In the genomic region with DNA sequence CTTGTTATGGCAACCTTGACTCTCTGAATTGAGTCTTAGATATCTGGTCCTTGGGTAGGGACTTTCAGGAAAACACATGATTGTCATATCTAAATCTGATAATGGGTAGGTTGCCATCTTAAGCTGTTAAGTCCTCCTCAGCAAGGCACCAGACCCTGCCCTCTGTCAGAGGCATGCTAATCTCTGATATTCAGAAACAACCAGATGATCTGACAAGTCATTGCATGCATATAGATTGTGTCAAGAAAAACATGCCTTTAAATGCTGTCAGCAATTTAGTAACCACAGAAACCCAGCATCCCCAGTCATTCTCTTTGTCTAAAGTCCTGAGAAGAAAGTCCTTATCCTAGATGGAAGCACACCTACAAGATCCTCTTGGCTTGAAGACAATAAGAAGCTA, we compare ENCODE assay signal across 39 cellular contexts.
"Had no signal": no experiment of that assay in that cellular context is flagged by ENCODE, and none has a peak within 500 bp of the region (broad histone marks: within the 10 kb centered on the region; RNA-seq: fewer than 3 reads in every experiment).

No MANE protein-coding gene starts in this region.

- H3K27ac Mint-ChIP-seq: activated CD4-positive, alpha-beta memory T cell treated with anti-CD3 and anti-CD28 coated beads, Interleukin-2, amount 10 ng/mL, durations not matched to agents 7 days and 5 days; activated CD8-positive, alpha-beta memory T cell treated with anti-CD3 and anti-CD28 coated beads, Interleukin-2, amount 10 ng/mL, durations not matched to agents 7 days and 5 days; activated naive CD4-positive, alpha-beta T cell treated with anti-CD3 and anti-CD28 coated beads, Interleukin-2, amount 10 ng/mL, durations not matched to agents 7 days and 5 days; activated naive CD8-positive, alpha-beta T cell; activated naive CD8-positive, alpha-beta T cell treated with anti-CD3 and anti-CD28 coated beads, Interleukin-2, amount 50 U/mL, for 24 hours; brain had no signal

- DNase-seq: activated CD4-positive, alpha-beta memory T cell treated with anti-CD3 and anti-CD28 coated beads, Interleukin-2, amount 10 ng/mL, durations not matched to agents 7 days and 5 days; activated CD4-positive, alpha-beta T cell treated with anti-CD3 and anti-CD28 coated beads for 1 hour; activated CD4-positive, alpha-beta T cell treated with anti-CD3 and anti-CD28 coated beads for 48 hours; activated CD4-positive, CD25-positive, alpha-beta regulatory T cell; activated CD8-positive, alpha-beta memory T cell treated with anti-CD3 and anti-CD28 coated beads for 24 hours; activated CD8-positive, alpha-beta memory T cell treated with anti-CD3 and anti-CD28 coated beads, Interleukin-2, amount 10 ng/mL, durations not matched to agents 7 days and 5 days; activated CD8-positive, alpha-beta memory T cell treated with anti-CD3 and anti-CD28 coated beads, Interleukin-2, amount 50 U/mL, for 48 hours; activated effector memory CD4-positive, alpha-beta T cell treated with Interleukin-2 at 50 U/mL for 16 hours; activated naive CD4-positive, alpha-beta T cell treated with anti-CD3 and anti-CD28 coated beads, Interleukin-2, amount 10 ng/mL, durations not matched to agents 7 days and 5 days; activated naive CD8-positive, alpha-beta T cell treated with anti-CD3 and anti-CD28 coated beads, Interleukin-2, amount 50 U/mL, for 24 hours; activated T-cell treated with anti-CD3 and anti-CD28 coated beads, Interleukin-2, amount 50 U/mL, for 48 hours; anterior cingulate cortex; Kasumi-1; KG1; MM.1S; MV-4-11; NCI-H1092; NCI-H1436 treated with DMSO at 0.1 percent for 48 hours; NCI-H1694 treated with DMSO at 0.1 percent for 48 hours; NCI-H2029; NCI-H2171 treated with DMSO at 0.1 percent for 48 hours; NCI-H2227 treated with DMSO at 0.1 percent for 48 hours; NCI-H446; NCI-H510A treated with DMSO at 0.1 percent for 48 hours; NCI-H526 treated with DMSO at 0.1 percent for 48 hours; NCI-H774; PC-3; Peyer's patch; Right ventricle myocardium superior; RPMI8226; SW 1271; T-helper 1 cell; T-helper 2 cell; T-helper 9 cell had no signal

- H3K4me3 Mint-ChIP-seq: activated CD4-positive, alpha-beta memory T cell treated with anti-CD3 and anti-CD28 coated beads, Interleukin-2, amount 10 ng/mL, durations not matched to agents 7 days and 5 days; activated CD8-positive, alpha-beta memory T cell treated with anti-CD3 and anti-CD28 coated beads, Interleukin-2, amount 10 ng/mL, durations not matched to agents 7 days and 5 days; activated naive CD4-positive, alpha-beta T cell treated with anti-CD3 and anti-CD28 coated beads, Interleukin-2, amount 10 ng/mL, durations not matched to agents 7 days and 5 days; activated naive CD8-positive, alpha-beta T cell; activated naive CD8-positive, alpha-beta T cell treated with anti-CD3 and anti-CD28 coated beads, Interleukin-2, amount 50 U/mL, for 24 hours; brain; central memory CD8-positive, alpha-beta T cell had no signal

- H3K4me1 Mint-ChIP-seq: activated CD4-positive, alpha-beta memory T cell treated with anti-CD3 and anti-CD28 coated beads, Interleukin-2, amount 10 ng/mL, durations not matched to agents 7 days and 5 days; activated naive CD8-positive, alpha-beta T cell treated with anti-CD3 and anti-CD28 coated beads, Interleukin-2, amount 50 U/mL, for 24 hours; central memory CD8-positive, alpha-beta T cell had no signal

- H3K27me3 Mint-ChIP-seq: activated CD4-positive, alpha-beta memory T cell treated with anti-CD3 and anti-CD28 coated beads, Interleukin-2, amount 10 ng/mL, durations not matched to agents 7 days and 5 days; activated naive CD4-positive, alpha-beta T cell treated with anti-CD3 and anti-CD28 coated beads, Interleukin-2, amount 10 ng/mL, durations not matched to agents 7 days and 5 days had no signal

- H3K9me3 Mint-ChIP-seq: activated CD4-positive, alpha-beta memory T cell treated with anti-CD3 and anti-CD28 coated beads, Interleukin-2, amount 10 ng/mL, durations not matched to agents 7 days and 5 days; activated naive CD4-positive, alpha-beta T cell treated with anti-CD3 and anti-CD28 coated beads, Interleukin-2, amount 10 ng/mL, durations not matched to agents 7 days and 5 days; activated naive CD8-positive, alpha-beta T cell treated with anti-CD3 and anti-CD28 coated beads, Interleukin-2, amount 50 U/mL, for 24 hours; central memory CD8-positive, alpha-beta T cell had no signal

- H3K27ac ChIP-seq: cardiac muscle cell, Peyer's patch, VCaP had no signal

- H3K36me3 ChIP-seq: cardiac muscle cell, Peyer's patch had no signal

- H3K36me3 Mint-ChIP-seq: activated CD8-positive, alpha-beta memory T cell treated with anti-CD3 and anti-CD28 coated beads, Interleukin-2, amount 10 ng/mL, durations not matched to agents 7 days and 5 days; activated naive CD4-positive, alpha-beta T cell treated with anti-CD3 and anti-CD28 coated beads, Interleukin-2, amount 10 ng/mL, durations not matched to agents 7 days and 5 days; activated naive CD8-positive, alpha-beta T cell; brain had no signal

- H3K4me1 ChIP-seq: Peyer's patch had no signal

- ATAC-seq: activated CD8-positive, alpha-beta memory T cell treated with anti-CD3 and anti-CD28 coated beads, Interleukin-2, amount 10 ng/mL, durations not matched to agents 7 days and 5 days; activated naive CD8-positive, alpha-beta T cell treated with anti-CD3 and anti-CD28 coated beads, Interleukin-2, amount 50 U/mL, for 24 hours; PC-3 had no signal

- H3K4me3 ChIP-seq: cardiac muscle cell, Peyer's patch had no signal

- H3K9me3 ChIP-seq: Peyer's patch had no signal

- H3K27me3 ChIP-seq: cardiac muscle cell, Peyer's patch had no signal
